8 cellular contexts compared by ENCODE assay signal in the genomic region with DNA sequence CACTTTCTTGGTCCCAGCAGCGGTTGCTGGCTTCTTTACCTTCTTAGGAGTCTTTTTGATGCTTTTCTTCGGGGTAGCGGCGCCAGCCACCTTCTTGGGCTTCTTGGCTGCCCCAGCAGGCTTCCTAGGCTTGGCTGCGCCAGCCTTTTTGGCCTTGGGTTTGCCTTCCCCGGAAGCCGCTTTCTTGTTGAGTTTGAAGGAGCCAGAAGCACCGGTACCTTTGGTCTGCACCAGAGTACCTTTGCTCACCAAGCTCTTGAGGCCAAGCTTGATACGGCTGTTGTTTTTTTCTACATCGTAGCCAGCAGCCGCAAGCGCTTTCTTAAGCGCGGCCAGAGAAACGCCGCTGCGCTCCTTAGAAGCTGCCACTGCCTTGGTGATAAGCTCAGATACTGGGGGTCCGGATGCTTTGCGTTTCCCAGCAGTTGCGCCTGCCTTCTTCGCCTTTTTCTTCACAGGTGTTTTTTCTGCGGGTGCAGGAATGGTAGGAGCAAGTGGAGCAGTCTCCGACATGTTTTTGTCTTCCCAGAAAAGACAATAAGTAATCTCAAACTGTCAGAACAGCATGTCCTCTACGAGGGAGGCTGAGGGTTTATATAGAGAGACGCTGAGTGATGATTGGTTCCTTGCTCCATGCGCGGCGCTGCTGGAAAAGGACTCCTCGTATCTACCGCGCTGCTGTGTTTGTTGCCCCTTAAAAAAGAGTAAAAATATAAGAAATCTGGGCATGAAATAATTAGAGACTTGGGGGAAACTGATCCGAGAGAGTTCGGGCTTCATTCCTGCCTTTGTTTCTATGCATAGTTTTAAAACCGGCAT.
DNase-seq lines count a peak whose midpoint lies in the region; ATAC-seq and TF ChIP-seq lines count a peak whose summit lies in the region.

No MANE protein-coding gene starts in this region.

- H3K36me3 Mint-ChIP-seq in activated naive CD8-positive, alpha-beta T cell treated with anti-CD3 and anti-CD28 coated beads, Interleukin-2, amount 10 ng/mL, durations not matched to agents 7 days and 5 days, result peaks cover 7% of the 10 kb centered on the region

- H3K27me3 Mint-ChIP-seq in activated naive CD8-positive, alpha-beta T cell treated with anti-CD3 and anti-CD28 coated beads, Interleukin-2, amount 10 ng/mL, durations not matched to agents 7 days and 5 days, result no peaks in the 10 kb centered on the region

- peaks cover 36% of the 10 kb centered on the region for H3K4me1 Mint-ChIP-seq in activated naive CD8-positive, alpha-beta T cell treated with anti-CD3 and anti-CD28 coated beads, Interleukin-2, amount 10 ng/mL, durations not matched to agents 7 days and 5 days

- ATAC-seq in GM19468 (IDR thresholded peaks at IDR 0.05; ENCODE audit: extremely low read depth, unreplicated experiment), result peak; percentile 47
- peak; percentile 59 for ATAC-seq in activated naive CD8-positive, alpha-beta T cell treated with anti-CD3 and anti-CD28 coated beads, Interleukin-2, amount 10 ng/mL, durations not matched to agents 7 days and 5 days (ENCODE audit: low read depth)

- intact Hi-C loops in left ventricle myocardium inferior (cut with micrococcal nuclease), result no loop called here

- H3K4me3 ChIP-seq in left ventricle myocardium inferior (peak overlapping the region; percentile 63), retinal pigment epithelial cell (ENCODE audit: low read length) (peak overlapping the region; percentile 62)

- POLR2A ChIA-PET in activated naive CD8-positive, alpha-beta T cell treated with anti-CD3 and anti-CD28 coated beads, Interleukin-2, amount 10 ng/mL, durations not matched to agents 7 days and 5 days (lab: Charles Lee), result interaction anchor here (0.5 to 7.2 kb wide), 50 partner anchors 9 to 1659 kb away, joined by 3 to 494 read pairs (median 10); a partner anchor contains a TSS

- no peak for TF ChIP-seq CTCF in left ventricle myocardium inferior (IDR thresholded peaks at IDR 0.05; ENCODE audit: borderline replicate concordance)
- TF ChIP-seq CTCF in retinal pigment epithelial cell (conservative IDR thresholded peaks at IDR 0.05; ENCODE audit: low read depth, low read length), result no peak

- DNase-seq in DMS 273 (lab: John Stamatoyannopoulos, UW; ENCODE audit: unreplicated experiment), result peak; percentile 74
- DNase-seq in HPDE6-E6E7 (ENCODE audit: extremely low spot score), result peak; percentile 70
- peak; percentile 93 for DNase-seq in RPMI8226
- DNase-seq in activated naive CD8-positive, alpha-beta T cell treated with anti-CD3 and anti-CD28 coated beads, Interleukin-2, amount 10 ng/mL, durations not matched to agents 7 days and 5 days, result peak; percentile 76
- DNase-seq in left ventricle myocardium inferior, result no peak
- DNase-seq in retinal pigment epithelial cell (ENCODE audit: low read depth), result no peak
- no peak for DNase-seq in GM19238 (ENCODE audit: insufficient read length, low spot score)

- no peaks in the 10 kb centered on the region for H3K9me3 Mint-ChIP-seq in activated naive CD8-positive, alpha-beta T cell treated with anti-CD3 and anti-CD28 coated beads, Interleukin-2, amount 10 ng/mL, durations not matched to agents 7 days and 5 days

- H3K27ac ChIP-seq in left ventricle myocardium inferior (replicated peaks), result peak overlapping the region; percentile 60

- peak overlapping the region; percentile 94 for H3K4me3 Mint-ChIP-seq in activated naive CD8-positive, alpha-beta T cell treated with anti-CD3 and anti-CD28 coated beads, Interleukin-2, amount 10 ng/mL, durations not matched to agents 7 days and 5 days

- peaks cover 24% of the 10 kb centered on the region for H3K4me1 ChIP-seq in left ventricle myocardium inferior

- peak overlapping the region; percentile 100 for H3K27ac Mint-ChIP-seq in activated naive CD8-positive, alpha-beta T cell treated with anti-CD3 and anti-CD28 coated beads, Interleukin-2, amount 10 ng/mL, durations not matched to agents 7 days and 5 days

- no peaks in the 10 kb centered on the region for H3K36me3 ChIP-seq in left ventricle myocardium inferior

- no peaks in the 10 kb centered on the region for H3K9me3 ChIP-seq in left ventricle myocardium inferior (replicated peaks)

- peaks cover 84% of the 10 kb centered on the region for H3K27me3 ChIP-seq in left ventricle myocardium inferior (ENCODE audit: low read depth)

Comparison
In these comparisons a context has a peak if more than half of its experiments do, and no peak if none do; other contexts are left out.
1. DNase-seq: peak in DMS 273 (single experiment), HPDE6-E6E7 (single experiment), RPMI8226 (single experiment) and activated naive CD8-positive, alpha-beta T cell treated with anti-CD3 and anti-CD28 coated beads, Interleukin-2, amount 10 ng/mL, durations not matched to agents 7 days and 5 days (single experiment); none in left ventricle myocardium inferior (single experiment), retinal pigment epithelial cell (single experiment) and GM19238 (single experiment).